ENCODE assay signal across 1 cellular context in the genomic region with DNA sequence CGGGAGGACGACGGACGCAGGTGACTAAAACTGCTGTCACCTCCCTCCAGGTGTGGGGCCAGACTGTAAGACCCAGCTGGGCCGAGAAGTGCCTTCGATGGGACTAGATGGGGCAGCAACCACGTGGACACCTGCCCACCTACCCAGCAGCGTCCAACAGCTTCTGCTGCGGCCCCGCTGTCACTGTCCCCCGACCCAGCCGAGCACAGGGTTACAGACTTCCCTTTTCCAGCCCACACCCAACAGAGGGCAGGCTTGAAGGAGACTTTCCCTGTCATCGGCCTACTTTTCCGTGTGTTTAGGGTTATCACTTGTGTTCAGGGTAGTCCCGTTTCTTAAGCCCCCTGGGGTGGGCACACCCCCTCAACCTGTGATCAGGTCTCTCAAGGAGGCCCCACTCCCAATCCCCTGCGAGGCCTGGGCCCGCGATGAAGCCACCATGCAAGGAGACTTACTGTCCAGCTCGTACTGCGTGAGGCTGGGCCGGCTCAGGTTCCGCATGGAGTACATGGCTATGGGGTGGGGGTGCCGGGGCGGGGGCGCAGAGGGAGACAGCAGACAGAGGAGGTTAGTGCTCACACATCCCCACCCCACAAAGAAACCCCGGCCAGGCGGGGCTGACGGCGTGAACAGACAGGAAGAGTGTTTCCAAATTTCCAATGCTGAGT.
TF ChIP-seq lines count a peak whose summit lies in the region.

No MANE protein-coding gene starts in this region.

TF ChIP-seq in HepG2, 621 proteins besides CTCF, POLR2A, EP300 and RAD21 (continued from another document):
- TF ChIP-seq, protein P1, sequence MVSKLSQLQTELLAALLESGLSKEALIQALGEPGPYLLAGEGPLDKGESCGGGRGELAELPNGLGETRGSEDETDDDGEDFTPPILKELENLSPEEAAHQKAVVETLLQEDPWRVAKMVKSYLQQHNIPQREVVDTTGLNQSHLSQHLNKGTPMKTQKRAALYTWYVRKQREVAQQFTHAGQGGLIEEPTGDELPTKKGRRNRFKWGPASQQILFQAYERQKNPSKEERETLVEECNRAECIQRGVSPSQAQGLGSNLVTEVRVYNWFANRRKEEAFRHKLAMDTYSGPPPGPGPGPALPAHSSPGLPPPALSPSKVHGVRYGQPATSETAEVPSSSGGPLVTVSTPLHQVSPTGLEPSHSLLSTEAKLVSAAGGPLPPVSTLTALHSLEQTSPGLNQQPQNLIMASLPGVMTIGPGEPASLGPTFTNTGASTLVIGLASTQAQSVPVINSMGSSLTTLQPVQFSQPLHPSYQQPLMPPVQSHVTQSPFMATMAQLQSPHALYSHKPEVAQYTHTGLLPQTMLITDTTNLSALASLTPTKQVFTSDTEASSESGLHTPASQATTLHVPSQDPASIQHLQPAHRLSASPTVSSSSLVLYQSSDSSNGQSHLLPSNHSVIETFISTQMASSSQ (IDR thresholded peaks at IDR 0.05; ENCODE audit: low read depth) = no peak
- TF ChIP-seq, protein P1 (CRISPR knock-in tag; IDR thresholded peaks at IDR 0.05; ENCODE audit: borderline replicate concordance) = 0 out of 2 replicates have a peak, but pooled peaks have one; percentile 6
- TF ChIP-seq, protein P2, sequence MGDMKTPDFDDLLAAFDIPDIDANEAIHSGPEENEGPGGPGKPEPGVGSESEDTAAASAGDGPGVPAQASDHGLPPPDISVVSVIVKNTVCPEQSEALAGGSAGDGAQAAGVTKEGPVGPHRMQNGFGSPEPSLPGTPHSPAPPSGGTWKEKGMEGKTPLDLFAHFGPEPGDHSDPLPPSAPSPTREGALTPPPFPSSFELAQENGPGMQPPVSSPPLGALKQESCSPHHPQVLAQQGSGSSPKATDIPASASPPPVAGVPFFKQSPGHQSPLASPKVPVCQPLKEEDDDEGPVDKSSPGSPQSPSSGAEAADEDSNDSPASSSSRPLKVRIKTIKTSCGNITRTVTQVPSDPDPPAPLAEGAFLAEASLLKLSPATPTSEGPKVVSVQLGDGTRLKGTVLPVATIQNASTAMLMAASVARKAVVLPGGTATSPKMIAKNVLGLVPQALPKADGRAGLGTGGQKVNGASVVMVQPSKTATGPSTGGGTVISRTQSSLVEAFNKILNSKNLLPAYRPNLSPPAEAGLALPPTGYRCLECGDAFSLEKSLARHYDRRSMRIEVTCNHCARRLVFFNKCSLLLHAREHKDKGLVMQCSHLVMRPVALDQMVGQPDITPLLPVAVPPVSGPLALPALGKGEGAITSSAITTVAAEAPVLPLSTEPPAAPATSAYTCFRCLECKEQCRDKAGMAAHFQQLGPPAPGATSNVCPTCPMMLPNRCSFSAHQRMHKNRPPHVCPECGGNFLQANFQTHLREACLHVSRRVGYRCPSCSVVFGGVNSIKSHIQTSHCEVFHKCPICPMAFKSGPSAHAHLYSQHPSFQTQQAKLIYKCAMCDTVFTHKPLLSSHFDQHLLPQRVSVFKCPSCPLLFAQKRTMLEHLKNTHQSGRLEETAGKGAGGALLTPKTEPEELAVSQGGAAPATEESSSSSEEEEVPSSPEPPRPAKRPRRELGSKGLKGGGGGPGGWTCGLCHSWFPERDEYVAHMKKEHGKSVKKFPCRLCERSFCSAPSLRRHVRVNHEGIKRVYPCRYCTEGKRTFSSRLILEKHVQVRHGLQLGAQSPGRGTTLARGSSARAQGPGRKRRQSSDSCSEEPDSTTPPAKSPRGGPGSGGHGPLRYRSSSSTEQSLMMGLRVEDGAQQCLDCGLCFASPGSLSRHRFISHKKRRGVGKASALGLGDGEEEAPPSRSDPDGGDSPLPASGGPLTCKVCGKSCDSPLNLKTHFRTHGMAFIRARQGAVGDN (CRISPR knock-in tag; IDR thresholded peaks at IDR 0.05) = peak; percentile 23; the same call in 1 of the 2 replicates
